In genomic region chr9:35102769-35103659, GRCh38 we compare ENCODE assay signal across 1 cellular context.
TF ChIP-seq lines count a peak whose summit lies in the region.

Gene STOML2 (minus strand): TSS chr9:35103131. CDS start chr9:35103094, 37 bp downstream.

TF ChIP-seq in K562, 482 proteins besides CTCF, POLR2A, EP300 and RAD21 (continued from another document and continues in another):
- TF ChIP-seq, protein P1, sequence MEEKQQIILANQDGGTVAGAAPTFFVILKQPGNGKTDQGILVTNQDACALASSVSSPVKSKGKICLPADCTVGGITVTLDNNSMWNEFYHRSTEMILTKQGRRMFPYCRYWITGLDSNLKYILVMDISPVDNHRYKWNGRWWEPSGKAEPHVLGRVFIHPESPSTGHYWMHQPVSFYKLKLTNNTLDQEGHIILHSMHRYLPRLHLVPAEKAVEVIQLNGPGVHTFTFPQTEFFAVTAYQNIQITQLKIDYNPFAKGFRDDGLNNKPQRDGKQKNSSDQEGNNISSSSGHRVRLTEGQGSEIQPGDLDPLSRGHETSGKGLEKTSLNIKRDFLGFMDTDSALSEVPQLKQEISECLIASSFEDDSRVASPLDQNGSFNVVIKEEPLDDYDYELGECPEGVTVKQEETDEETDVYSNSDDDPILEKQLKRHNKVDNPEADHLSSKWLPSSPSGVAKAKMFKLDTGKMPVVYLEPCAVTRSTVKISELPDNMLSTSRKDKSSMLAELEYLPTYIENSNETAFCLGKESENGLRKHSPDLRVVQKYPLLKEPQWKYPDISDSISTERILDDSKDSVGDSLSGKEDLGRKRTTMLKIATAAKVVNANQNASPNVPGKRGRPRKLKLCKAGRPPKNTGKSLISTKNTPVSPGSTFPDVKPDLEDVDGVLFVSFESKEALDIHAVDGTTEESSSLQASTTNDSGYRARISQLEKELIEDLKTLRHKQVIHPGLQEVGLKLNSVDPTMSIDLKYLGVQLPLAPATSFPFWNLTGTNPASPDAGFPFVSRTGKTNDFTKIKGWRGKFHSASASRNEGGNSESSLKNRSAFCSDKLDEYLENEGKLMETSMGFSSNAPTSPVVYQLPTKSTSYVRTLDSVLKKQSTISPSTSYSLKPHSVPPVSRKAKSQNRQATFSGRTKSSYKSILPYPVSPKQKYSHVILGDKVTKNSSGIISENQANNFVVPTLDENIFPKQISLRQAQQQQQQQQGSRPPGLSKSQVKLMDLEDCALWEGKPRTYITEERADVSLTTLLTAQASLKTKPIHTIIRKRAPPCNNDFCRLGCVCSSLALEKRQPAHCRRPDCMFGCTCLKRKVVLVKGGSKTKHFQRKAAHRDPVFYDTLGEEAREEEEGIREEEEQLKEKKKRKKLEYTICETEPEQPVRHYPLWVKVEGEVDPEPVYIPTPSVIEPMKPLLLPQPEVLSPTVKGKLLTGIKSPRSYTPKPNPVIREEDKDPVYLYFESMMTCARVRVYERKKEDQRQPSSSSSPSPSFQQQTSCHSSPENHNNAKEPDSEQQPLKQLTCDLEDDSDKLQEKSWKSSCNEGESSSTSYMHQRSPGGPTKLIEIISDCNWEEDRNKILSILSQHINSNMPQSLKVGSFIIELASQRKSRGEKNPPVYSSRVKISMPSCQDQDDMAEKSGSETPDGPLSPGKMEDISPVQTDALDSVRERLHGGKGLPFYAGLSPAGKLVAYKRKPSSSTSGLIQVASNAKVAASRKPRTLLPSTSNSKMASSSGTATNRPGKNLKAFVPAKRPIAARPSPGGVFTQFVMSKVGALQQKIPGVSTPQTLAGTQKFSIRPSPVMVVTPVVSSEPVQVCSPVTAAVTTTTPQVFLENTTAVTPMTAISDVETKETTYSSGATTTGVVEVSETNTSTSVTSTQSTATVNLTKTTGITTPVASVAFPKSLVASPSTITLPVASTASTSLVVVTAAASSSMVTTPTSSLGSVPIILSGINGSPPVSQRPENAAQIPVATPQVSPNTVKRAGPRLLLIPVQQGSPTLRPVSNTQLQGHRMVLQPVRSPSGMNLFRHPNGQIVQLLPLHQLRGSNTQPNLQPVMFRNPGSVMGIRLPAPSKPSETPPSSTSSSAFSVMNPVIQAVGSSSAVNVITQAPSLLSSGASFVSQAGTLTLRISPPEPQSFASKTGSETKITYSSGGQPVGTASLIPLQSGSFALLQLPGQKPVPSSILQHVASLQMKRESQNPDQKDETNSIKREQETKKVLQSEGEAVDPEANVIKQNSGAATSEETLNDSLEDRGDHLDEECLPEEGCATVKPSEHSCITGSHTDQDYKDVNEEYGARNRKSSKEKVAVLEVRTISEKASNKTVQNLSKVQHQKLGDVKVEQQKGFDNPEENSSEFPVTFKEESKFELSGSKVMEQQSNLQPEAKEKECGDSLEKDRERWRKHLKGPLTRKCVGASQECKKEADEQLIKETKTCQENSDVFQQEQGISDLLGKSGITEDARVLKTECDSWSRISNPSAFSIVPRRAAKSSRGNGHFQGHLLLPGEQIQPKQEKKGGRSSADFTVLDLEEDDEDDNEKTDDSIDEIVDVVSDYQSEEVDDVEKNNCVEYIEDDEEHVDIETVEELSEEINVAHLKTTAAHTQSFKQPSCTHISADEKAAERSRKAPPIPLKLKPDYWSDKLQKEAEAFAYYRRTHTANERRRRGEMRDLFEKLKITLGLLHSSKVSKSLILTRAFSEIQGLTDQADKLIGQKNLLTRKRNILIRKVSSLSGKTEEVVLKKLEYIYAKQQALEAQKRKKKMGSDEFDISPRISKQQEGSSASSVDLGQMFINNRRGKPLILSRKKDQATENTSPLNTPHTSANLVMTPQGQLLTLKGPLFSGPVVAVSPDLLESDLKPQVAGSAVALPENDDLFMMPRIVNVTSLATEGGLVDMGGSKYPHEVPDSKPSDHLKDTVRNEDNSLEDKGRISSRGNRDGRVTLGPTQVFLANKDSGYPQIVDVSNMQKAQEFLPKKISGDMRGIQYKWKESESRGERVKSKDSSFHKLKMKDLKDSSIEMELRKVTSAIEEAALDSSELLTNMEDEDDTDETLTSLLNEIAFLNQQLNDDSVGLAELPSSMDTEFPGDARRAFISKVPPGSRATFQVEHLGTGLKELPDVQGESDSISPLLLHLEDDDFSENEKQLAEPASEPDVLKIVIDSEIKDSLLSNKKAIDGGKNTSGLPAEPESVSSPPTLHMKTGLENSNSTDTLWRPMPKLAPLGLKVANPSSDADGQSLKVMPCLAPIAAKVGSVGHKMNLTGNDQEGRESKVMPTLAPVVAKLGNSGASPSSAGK (IDR thresholded peaks at IDR 0.05), result no peak
- TF ChIP-seq, protein P2, sequence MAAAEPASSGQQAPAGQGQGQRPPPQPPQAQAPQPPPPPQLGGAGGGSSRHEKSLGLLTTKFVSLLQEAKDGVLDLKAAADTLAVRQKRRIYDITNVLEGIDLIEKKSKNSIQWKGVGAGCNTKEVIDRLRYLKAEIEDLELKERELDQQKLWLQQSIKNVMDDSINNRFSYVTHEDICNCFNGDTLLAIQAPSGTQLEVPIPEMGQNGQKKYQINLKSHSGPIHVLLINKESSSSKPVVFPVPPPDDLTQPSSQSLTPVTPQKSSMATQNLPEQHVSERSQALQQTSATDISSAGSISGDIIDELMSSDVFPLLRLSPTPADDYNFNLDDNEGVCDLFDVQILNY (CRISPR knock-in tag; IDR thresholded peaks at IDR 0.05), result no peak
- TF ChIP-seq ZNF408 (CRISPR knock-in tag; IDR thresholded peaks at IDR 0.05; ENCODE audit: low read depth), result no peak
- no peak for TF ChIP-seq HOXB6 (CRISPR knock-in tag; IDR thresholded peaks at IDR 0.05; ENCODE audit: borderline replicate concordance)
- no peak for TF ChIP-seq POLR3G (IDR thresholded peaks at IDR 0.05; ENCODE audit: extremely low read depth, insufficient read length, insufficient replicate concordance)
- TF ChIP-seq ELK3 (CRISPR knock-in tag; IDR thresholded peaks at IDR 0.05), result no peak
- no peak for TF ChIP-seq NR1H2 (CRISPR knock-in tag; IDR thresholded peaks at IDR 0.05)
- no peak for TF ChIP-seq ZKSCAN8 (CRISPR knock-in tag; IDR thresholded peaks at IDR 0.05)
- no peak for TF ChIP-seq PHB (CRISPR knock-in tag; IDR thresholded peaks at IDR 0.05)
- TF ChIP-seq MITF (IDR thresholded peaks at IDR 0.05), result no peak
- no peak for TF ChIP-seq NFXL1 (CRISPR knock-in tag; IDR thresholded peaks at IDR 0.05)
- no peak for TF ChIP-seq THRAP3 (IDR thresholded peaks at IDR 0.05; ENCODE audit: borderline replicate concordance)
- TF ChIP-seq CBFA2T3 (IDR thresholded peaks at IDR 0.05), result no peak
- TF ChIP-seq, protein P3, sequence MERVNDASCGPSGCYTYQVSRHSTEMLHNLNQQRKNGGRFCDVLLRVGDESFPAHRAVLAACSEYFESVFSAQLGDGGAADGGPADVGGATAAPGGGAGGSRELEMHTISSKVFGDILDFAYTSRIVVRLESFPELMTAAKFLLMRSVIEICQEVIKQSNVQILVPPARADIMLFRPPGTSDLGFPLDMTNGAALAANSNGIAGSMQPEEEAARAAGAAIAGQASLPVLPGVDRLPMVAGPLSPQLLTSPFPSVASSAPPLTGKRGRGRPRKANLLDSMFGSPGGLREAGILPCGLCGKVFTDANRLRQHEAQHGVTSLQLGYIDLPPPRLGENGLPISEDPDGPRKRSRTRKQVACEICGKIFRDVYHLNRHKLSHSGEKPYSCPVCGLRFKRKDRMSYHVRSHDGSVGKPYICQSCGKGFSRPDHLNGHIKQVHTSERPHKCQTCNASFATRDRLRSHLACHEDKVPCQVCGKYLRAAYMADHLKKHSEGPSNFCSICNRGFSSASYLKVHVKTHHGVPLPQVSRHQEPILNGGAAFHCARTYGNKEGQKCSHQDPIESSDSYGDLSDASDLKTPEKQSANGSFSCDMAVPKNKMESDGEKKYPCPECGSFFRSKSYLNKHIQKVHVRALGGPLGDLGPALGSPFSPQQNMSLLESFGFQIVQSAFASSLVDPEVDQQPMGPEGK (CRISPR knock-in tag; IDR thresholded peaks at IDR 0.05; ENCODE audit: borderline replicate concordance), result no peak
- TF ChIP-seq, protein P4, sequence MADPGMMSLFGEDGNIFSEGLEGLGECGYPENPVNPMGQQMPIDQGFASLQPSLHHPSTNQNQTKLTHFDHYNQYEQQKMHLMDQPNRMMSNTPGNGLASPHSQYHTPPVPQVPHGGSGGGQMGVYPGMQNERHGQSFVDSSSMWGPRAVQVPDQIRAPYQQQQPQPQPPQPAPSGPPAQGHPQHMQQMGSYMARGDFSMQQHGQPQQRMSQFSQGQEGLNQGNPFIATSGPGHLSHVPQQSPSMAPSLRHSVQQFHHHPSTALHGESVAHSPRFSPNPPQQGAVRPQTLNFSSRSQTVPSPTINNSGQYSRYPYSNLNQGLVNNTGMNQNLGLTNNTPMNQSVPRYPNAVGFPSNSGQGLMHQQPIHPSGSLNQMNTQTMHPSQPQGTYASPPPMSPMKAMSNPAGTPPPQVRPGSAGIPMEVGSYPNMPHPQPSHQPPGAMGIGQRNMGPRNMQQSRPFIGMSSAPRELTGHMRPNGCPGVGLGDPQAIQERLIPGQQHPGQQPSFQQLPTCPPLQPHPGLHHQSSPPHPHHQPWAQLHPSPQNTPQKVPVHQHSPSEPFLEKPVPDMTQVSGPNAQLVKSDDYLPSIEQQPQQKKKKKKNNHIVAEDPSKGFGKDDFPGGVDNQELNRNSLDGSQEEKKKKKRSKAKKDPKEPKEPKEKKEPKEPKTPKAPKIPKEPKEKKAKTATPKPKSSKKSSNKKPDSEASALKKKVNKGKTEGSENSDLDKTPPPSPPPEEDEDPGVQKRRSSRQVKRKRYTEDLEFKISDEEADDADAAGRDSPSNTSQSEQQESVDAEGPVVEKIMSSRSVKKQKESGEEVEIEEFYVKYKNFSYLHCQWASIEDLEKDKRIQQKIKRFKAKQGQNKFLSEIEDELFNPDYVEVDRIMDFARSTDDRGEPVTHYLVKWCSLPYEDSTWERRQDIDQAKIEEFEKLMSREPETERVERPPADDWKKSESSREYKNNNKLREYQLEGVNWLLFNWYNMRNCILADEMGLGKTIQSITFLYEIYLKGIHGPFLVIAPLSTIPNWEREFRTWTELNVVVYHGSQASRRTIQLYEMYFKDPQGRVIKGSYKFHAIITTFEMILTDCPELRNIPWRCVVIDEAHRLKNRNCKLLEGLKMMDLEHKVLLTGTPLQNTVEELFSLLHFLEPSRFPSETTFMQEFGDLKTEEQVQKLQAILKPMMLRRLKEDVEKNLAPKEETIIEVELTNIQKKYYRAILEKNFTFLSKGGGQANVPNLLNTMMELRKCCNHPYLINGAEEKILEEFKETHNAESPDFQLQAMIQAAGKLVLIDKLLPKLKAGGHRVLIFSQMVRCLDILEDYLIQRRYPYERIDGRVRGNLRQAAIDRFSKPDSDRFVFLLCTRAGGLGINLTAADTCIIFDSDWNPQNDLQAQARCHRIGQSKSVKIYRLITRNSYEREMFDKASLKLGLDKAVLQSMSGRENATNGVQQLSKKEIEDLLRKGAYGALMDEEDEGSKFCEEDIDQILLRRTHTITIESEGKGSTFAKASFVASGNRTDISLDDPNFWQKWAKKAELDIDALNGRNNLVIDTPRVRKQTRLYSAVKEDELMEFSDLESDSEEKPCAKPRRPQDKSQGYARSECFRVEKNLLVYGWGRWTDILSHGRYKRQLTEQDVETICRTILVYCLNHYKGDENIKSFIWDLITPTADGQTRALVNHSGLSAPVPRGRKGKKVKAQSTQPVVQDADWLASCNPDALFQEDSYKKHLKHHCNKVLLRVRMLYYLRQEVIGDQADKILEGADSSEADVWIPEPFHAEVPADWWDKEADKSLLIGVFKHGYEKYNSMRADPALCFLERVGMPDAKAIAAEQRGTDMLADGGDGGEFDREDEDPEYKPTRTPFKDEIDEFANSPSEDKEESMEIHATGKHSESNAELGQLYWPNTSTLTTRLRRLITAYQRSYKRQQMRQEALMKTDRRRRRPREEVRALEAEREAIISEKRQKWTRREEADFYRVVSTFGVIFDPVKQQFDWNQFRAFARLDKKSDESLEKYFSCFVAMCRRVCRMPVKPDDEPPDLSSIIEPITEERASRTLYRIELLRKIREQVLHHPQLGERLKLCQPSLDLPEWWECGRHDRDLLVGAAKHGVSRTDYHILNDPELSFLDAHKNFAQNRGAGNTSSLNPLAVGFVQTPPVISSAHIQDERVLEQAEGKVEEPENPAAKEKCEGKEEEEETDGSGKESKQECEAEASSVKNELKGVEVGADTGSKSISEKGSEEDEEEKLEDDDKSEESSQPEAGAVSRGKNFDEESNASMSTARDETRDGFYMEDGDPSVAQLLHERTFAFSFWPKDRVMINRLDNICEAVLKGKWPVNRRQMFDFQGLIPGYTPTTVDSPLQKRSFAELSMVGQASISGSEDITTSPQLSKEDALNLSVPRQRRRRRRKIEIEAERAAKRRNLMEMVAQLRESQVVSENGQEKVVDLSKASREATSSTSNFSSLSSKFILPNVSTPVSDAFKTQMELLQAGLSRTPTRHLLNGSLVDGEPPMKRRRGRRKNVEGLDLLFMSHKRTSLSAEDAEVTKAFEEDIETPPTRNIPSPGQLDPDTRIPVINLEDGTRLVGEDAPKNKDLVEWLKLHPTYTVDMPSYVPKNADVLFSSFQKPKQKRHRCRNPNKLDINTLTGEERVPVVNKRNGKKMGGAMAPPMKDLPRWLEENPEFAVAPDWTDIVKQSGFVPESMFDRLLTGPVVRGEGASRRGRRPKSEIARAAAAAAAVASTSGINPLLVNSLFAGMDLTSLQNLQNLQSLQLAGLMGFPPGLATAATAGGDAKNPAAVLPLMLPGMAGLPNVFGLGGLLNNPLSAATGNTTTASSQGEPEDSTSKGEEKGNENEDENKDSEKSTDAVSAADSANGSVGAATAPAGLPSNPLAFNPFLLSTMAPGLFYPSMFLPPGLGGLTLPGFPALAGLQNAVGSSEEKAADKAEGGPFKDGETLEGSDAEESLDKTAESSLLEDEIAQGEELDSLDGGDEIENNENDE (IDR thresholded peaks at IDR 0.05; ENCODE audit: low read depth, low read length), result no peak
- no peak for TF ChIP-seq E4F1 (CRISPR knock-in tag; IDR thresholded peaks at IDR 0.05; ENCODE audit: borderline replicate concordance)
